In genomic region chr17:8997994-8998628, GRCh38 we compare ENCODE assay signal across 8 cellular contexts. TPM values are rescaled to one million over a fixed set of nuclear protein-coding genes. Genes with fewer than 3 reads are reported as not detected.
A peak's percentile ranks its signal among the peaks of the same experiment; 100 is the strongest.
DNase-seq lines count a peak whose midpoint lies in the region; ATAC-seq and TF ChIP-seq lines count a peak whose summit lies in the region.

No MANE protein-coding gene starts in this region.

- peaks cover 30% of the 10 kb centered on the region for H3K27me3 ChIP-seq in foreskin keratinocyte

- DNase-seq in DMS114 treated with DMSO at 0.1 percent for 48 hours (lab: John Stamatoyannopoulos, UW; ENCODE audit: unreplicated experiment) (peak; percentile 57), RPMI7951 (ENCODE audit: low read depth) (peak; percentile 40), activated T-helper 1 cell treated with Interleukin-2 at 50 U/mL for 16 hours (ENCODE audit: low read depth) (peak; percentile 66), foreskin keratinocyte (peak in 1 of 2 donors; percentile 38), retinal pigment epithelial cell (ENCODE audit: low read depth) (no peak)

- no peak overlapping the region for H3K4me3 ChIP-seq in retinal pigment epithelial cell (ENCODE audit: low read length)

- TF ChIP-seq CTCF in foreskin keratinocyte (conservative IDR thresholded peaks at IDR 0.05) (peak; percentile 94), retinal pigment epithelial cell (conservative IDR thresholded peaks at IDR 0.05; ENCODE audit: low read depth, low read length) (peak; percentile 96)

- no peak overlapping the region for H3K27ac ChIP-seq in foreskin keratinocyte

- ATAC-seq in HG02798 (IDR thresholded peaks at IDR 0.05; ENCODE audit: poor library complexity, unreplicated experiment): peak; percentile 51
- ATAC-seq in foreskin keratinocyte: peak; percentile 73
- ATAC-seq in HG02571 (IDR thresholded peaks at IDR 0.05; ENCODE audit: unreplicated experiment): no peak
- ATAC-seq in HG03565 (IDR thresholded peaks at IDR 0.05; ENCODE audit: unreplicated experiment): no peak

- H3K4me1 ChIP-seq in foreskin keratinocyte: no peaks in the 10 kb centered on the region

RNA-seq across cellular contexts. Expression of gene NTN1, which starts 23.2 kb away (rescaled TPM):
- 0.12 and 0.20 TPM in 2 replicates for total RNA-seq in RPMI7951 (2014; rRNA removed; shearing (Covaris generic))
- total RNA-seq in foreskin keratinocyte: 0.78 and 0.85 TPM in 2 replicates
- 0.47 and 0.48 TPM in 2 replicates for polyA plus RNA-seq in foreskin keratinocyte

RNA-seq across cellular contexts. Expression of gene PIK3R5, which starts 32.6 kb away (rescaled TPM):
- total RNA-seq in RPMI7951 (2014; rRNA removed; shearing (Covaris generic)): 0.24 and 0.88 TPM in 2 replicates
- total RNA-seq in foreskin keratinocyte: not detected in 2 replicates
- not detected in 2 replicates for polyA plus RNA-seq in foreskin keratinocyte

Comparison
In these comparisons a context has a peak if more than half of its experiments do, and no peak if none do; other contexts are left out.
1. ATAC-seq: peak in HG02798 (single experiment) and foreskin keratinocyte (single experiment); none in HG02571 (single experiment) and HG03565 (single experiment).